Comparison of ENCODE assay signal across 8 cellular contexts in the genomic region with DNA sequence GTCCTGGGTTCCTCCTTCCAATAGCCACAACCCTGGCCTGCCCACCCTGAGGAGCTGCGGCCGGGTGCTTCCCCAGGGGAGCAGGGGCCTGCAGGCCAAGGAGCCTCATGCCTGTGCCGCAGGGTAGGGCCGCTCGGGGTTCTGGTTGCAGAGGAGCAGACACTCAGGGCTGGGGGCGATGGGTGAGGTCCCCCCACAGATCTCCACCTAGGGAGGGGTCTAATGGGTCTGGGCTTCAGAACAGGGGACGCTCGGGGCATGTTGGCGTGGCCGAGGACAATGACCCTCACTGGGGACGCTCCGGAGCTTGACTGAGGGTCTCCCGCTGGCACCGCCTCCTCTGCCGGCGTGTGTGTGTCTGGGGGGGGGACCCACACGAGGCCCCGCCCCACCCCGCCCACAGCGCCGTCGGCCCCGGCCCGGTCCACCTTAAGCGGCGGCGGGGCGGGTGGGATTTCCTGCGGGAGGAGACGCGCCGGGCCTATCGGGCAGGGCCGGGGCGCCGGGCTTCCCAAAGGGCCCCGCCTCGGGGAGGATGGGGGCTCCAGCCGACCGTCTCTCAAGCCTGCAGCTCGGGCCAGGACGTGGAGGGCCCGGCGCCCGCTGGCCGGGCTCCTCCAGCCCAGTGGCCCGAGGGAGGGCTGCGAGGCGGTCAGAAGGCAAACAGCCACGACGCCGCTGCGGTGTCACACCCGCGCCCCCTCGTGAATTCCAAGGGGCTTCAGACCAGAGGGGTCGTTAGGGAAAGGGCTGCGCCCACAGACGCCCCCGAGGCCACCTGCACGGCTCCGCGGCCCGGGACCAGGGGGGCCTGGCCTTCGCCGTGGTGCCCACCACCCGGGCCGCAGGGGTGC. TPM values are rescaled to one million over a fixed set of nuclear protein-coding genes. Genes with fewer than 3 reads are reported as not detected.
DNase-seq lines count a peak whose midpoint lies in the region; FAIRE-seq and TF ChIP-seq lines count a peak whose summit lies in the region.

No MANE protein-coding gene starts in this region.

- DNase-seq in ELR (ENCODE audit: low read depth), result peak; percentile 84
- peak; percentile 26 to 74 for DNase-seq in NCI-H446 (lab: John Stamatoyannopoulos, UW)
- peak; percentile 87 for DNase-seq in activated CD8-positive, alpha-beta memory T cell treated with anti-CD3 and anti-CD28 coated beads, Interleukin-2, amount 50 U/mL, for 48 hours
- DNase-seq in endothelial cell of umbilical vein (ENCODE audit: low read depth, low spot score), result peak; percentile 82
- peak; percentile 55 to 75 for DNase-seq in mesothelial cell of epicardium (ENCODE audit: low spot score in 2 of 2, unreplicated experiment in 2 of 2)
- peak; percentile 53 for DNase-seq in stimulated activated CD8-positive, alpha-beta memory T cell treated with anti-CD3 and anti-CD28 coated beads, Interleukin-15, amount 100 ng/mL, for 1 hour (ENCODE audit: low read depth)
- no peak for DNase-seq in NCI-H2196 treated with DMSO at 0.1 percent for 48 hours (lab: John Stamatoyannopoulos, UW; ENCODE audit: unreplicated experiment)

- H2AFZ ChIP-seq in endothelial cell of umbilical vein (ENCODE audit: low read depth, low read length), result peak overlapping the region; percentile 77

- peaks cover 6% of the 10 kb centered on the region for H3K36me3 Mint-ChIP-seq in mesothelial cell of epicardium

- H3K4me3 Mint-ChIP-seq in mesothelial cell of epicardium, result peak overlapping the region; percentile 64

- no peaks in the 10 kb centered on the region for H3K9me3 ChIP-seq in HEK293 (ENCODE audit: control insufficient read depth, insufficient read depth, low read depth, low read length)
- H3K9me3 ChIP-seq in endothelial cell of umbilical vein (replicated peaks; ENCODE audit: control insufficient read depth, insufficient read depth, low read length), result no peaks in the 10 kb centered on the region

- H4K20me1 ChIP-seq in endothelial cell of umbilical vein (replicated peaks; ENCODE audit: control insufficient read depth, extremely low read depth, insufficient read depth, low read length), result no peaks in the 10 kb centered on the region

- no peaks in the 10 kb centered on the region for H3K27me3 Mint-ChIP-seq in mesothelial cell of epicardium (ENCODE audit: low read depth)

- POLR2A ChIA-PET in HEK293 (lab: Yijun Ruan, JAX), result interaction anchor here (1.0 to 4.9 kb wide), 2 partner anchors 12 to 18 kb away, joined by 3 to 62 read pairs; a partner anchor contains a TSS
- POLR2A ChIA-PET in endothelial cell of umbilical vein (lab: Charles Lee), result no interaction called here

- peaks cover 0 to 36% of the 10 kb centered on the region in 2 experiments; a peak in 1 of 3 replicates for H3K36me3 ChIP-seq in HEK293 (ENCODE audit: control insufficient read depth in 2 of 2, insufficient read depth in 1 of 2, low read length in 2 of 2)
- H3K36me3 ChIP-seq in endothelial cell of umbilical vein (ENCODE audit: control insufficient read depth in 2 of 2, extremely low read depth in 1 of 2, insufficient read depth in 2 of 2, low read length in 2 of 2), result peaks cover 0 to 7% of the 10 kb centered on the region in 2 experiments

- peak overlapping the region; percentile 82 for H3K27ac ChIP-seq in HEK293 (ENCODE audit: extremely low read depth, low read depth, low read length)
- H3K27ac ChIP-seq in endothelial cell of umbilical vein (ENCODE audit: insufficient read depth, low read depth, low read length), result peak overlapping the region; percentile 46

- peak overlapping the region; percentile 42 for H3K9ac ChIP-seq in endothelial cell of umbilical vein (replicated peaks; ENCODE audit: extremely low read depth, insufficient read depth, low read length)

- no peak overlapping the region for H3K27ac Mint-ChIP-seq in mesothelial cell of epicardium

- H3K9me3 Mint-ChIP-seq in mesothelial cell of epicardium, result no peaks in the 10 kb centered on the region

- intact Hi-C loops in endothelial cell of umbilical vein (cut with micrococcal nuclease), result loop anchor here (1.0 kb wide), 1 partner anchor 154 kb away; no protein-coding TSS in a partner anchor

- BruUV-seq in endothelial cell of umbilical vein (replicated peaks; lab: Mats Ljungman, UMichigan), result no TSS peak

- H3K79me2 ChIP-seq in endothelial cell of umbilical vein (ENCODE audit: control insufficient read depth, insufficient read depth, low read length), result peaks cover 41% of the 10 kb centered on the region

- dilution Hi-C loops in endothelial cell of umbilical vein (cut with MboI; ENCODE audit: extremely low pct_ligation_motif_present, low sequenced_read_pairs), result no loop called here

- no peak for TF ChIP-seq POLR2A in endothelial cell of umbilical vein (IDR thresholded peaks at IDR 0.05; ENCODE audit: low read depth, low read length)

- TF ChIP-seq CTCF in HEK293 (tag by site-specific recombination; IDR thresholded peaks at IDR 0.05) (no peak), endothelial cell of umbilical vein (IDR thresholded peaks at IDR 0.05; ENCODE audit: extremely low read depth in 1 of 2, insufficient read depth in 1 of 2, low read depth in 1 of 2, low read length in 2 of 2) (no peak), mesothelial cell of epicardium (IDR thresholded peaks at IDR 0.05; ENCODE audit: unreplicated experiment) (no peak)

- peaks cover 11% of the 10 kb centered on the region for H3K4me1 Mint-ChIP-seq in mesothelial cell of epicardium

- CTCF ChIA-PET in HEK293 (lab: Yijun Ruan, JAX) (interaction anchor here (0.9 kb wide), 1 partner anchor 183 kb away, joined by 4 read pairs; no protein-coding TSS in a partner anchor), endothelial cell of umbilical vein (lab: Charles Lee) (interaction anchor here (0.7 to 2.1 kb wide), 3 partner anchors 11 to 401 kb away, joined by 4 to 6 read pairs (median 6); a partner anchor contains a TSS)

- H3K4me1 ChIP-seq in HEK293 (ENCODE audit: control insufficient read depth, insufficient read depth, low read length), result peaks cover 5% of the 10 kb centered on the region; the same call in 1 of the 2 replicates
- peaks cover 6% of the 10 kb centered on the region for H3K4me1 ChIP-seq in endothelial cell of umbilical vein (ENCODE audit: control insufficient read depth, extremely low read depth, insufficient read depth, low read length)

- peak; percentile 69 for FAIRE-seq in endothelial cell of umbilical vein (lab: Jason Lieb, UNC)

- no peaks in the 10 kb centered on the region for H3K27me3 ChIP-seq in endothelial cell of umbilical vein (ENCODE audit: control insufficient read depth in 2 of 2, insufficient read depth in 2 of 2, low read length in 2 of 2)

- peak overlapping the region; percentile 33 for H3K4me2 ChIP-seq in endothelial cell of umbilical vein (ENCODE audit: insufficient read depth, low read length)

- H3K9me1 ChIP-seq in endothelial cell of umbilical vein (replicated peaks; ENCODE audit: control insufficient read depth, extremely low read depth, insufficient read depth, low read length), result no peaks in the 10 kb centered on the region

- H3K4me3 ChIP-seq in HEK293 (ENCODE audit: low read depth, low read length) (peak overlapping the region; percentile 69), endothelial cell of umbilical vein (replicated peaks in 1 of 3; ENCODE audit: insufficient read depth in 1 of 3, low read depth in 1 of 3, low read length in 3 of 3) (peak overlapping the region; percentile 37 to 85 (median 46))

RNA-seq across cellular contexts. Expression of a gene that starts 0.6 kb away (rescaled TPM):
- total RNA-seq in endothelial cell of umbilical vein (128 and 131 TPM in 2 replicates), mesothelial cell of epicardium (82.4 to 86.2 TPM (median 82.4 TPM) in 3 replicates)
- 49.8 and 69.9 TPM in 2 replicates for polyA plus RNA-seq in endothelial cell of umbilical vein
- 28.2 and 45.1 TPM in 2 replicates for polyA plus RNA-seq in endothelial cell of umbilical vein (2011; cell fraction: cytosol; rRNA removed)
- 319 and 381 TPM in 2 replicates for polyA plus RNA-seq in endothelial cell of umbilical vein (2011; cell fraction: nucleus; rRNA removed)
- 56.8 and 68.2 TPM in 2 replicates for polyA plus RNA-seq in endothelial cell of umbilical vein (2012)
- 44.7 and 45.4 TPM in 2 replicates for polyA minus RNA-seq in endothelial cell of umbilical vein
- 9.1 TPM for polyA minus RNA-seq in endothelial cell of umbilical vein (2011; cell fraction: cytosol; rRNA and poly(A)+ RNA removed)
- polyA minus RNA-seq in endothelial cell of umbilical vein (2011; cell fraction: nucleus; rRNA and poly(A)+ RNA removed), result 46.8 and 55.0 TPM in 2 replicates

RNA-seq across cellular contexts. Expression of a gene that starts 13.9 kb away (rescaled TPM):
- 50.5 and 51.2 TPM in 2 replicates for total RNA-seq in endothelial cell of umbilical vein
- 61.9 and 73.2 TPM in 2 replicates for polyA plus RNA-seq in endothelial cell of umbilical vein
- 22.6 and 30.9 TPM in 2 replicates for polyA plus RNA-seq in endothelial cell of umbilical vein (2011; cell fraction: cytosol; rRNA removed)
- 236 and 254 TPM in 2 replicates for polyA plus RNA-seq in endothelial cell of umbilical vein (2011; cell fraction: nucleus; rRNA removed)
- 26.5 and 28.9 TPM in 2 replicates for polyA plus RNA-seq in endothelial cell of umbilical vein (2012)
- 39.2 and 46.6 TPM in 2 replicates for polyA minus RNA-seq in endothelial cell of umbilical vein
- polyA minus RNA-seq in endothelial cell of umbilical vein (2011; cell fraction: cytosol; rRNA and poly(A)+ RNA removed), result 42.8 TPM
- polyA minus RNA-seq in endothelial cell of umbilical vein (2011; cell fraction: nucleus; rRNA and poly(A)+ RNA removed), result 43.1 and 69.8 TPM in 2 replicates
- total RNA-seq in mesothelial cell of epicardium, result 68.7 to 78.1 TPM (median 76.0 TPM) in 3 replicates

RNA-seq across cellular contexts. Expression of a gene that starts 15.1 kb away (rescaled TPM):
- total RNA-seq in endothelial cell of umbilical vein (237 and 247 TPM in 2 replicates), mesothelial cell of epicardium (154 to 155 TPM (median 154 TPM) in 3 replicates)
- 144 and 228 TPM in 2 replicates for polyA plus RNA-seq in endothelial cell of umbilical vein
- 367 and 491 TPM in 2 replicates for polyA plus RNA-seq in endothelial cell of umbilical vein (2011; cell fraction: cytosol; rRNA removed)
- polyA plus RNA-seq in endothelial cell of umbilical vein (2011; cell fraction: nucleus; rRNA removed), result 232 and 275 TPM in 2 replicates
- polyA plus RNA-seq in endothelial cell of umbilical vein (2012), result 152 and 208 TPM in 2 replicates
- polyA minus RNA-seq in endothelial cell of umbilical vein, result 161 and 163 TPM in 2 replicates
- 170 TPM for polyA minus RNA-seq in endothelial cell of umbilical vein (2011; cell fraction: cytosol; rRNA and poly(A)+ RNA removed)
- polyA minus RNA-seq in endothelial cell of umbilical vein (2011; cell fraction: nucleus; rRNA and poly(A)+ RNA removed), result 36.4 and 38.4 TPM in 2 replicates

RNA-seq across cellular contexts. Expression of a gene that starts 19.9 kb away (rescaled TPM):
- total RNA-seq in endothelial cell of umbilical vein (9.4 and 11.6 TPM in 2 replicates), mesothelial cell of epicardium (not detected in 3 replicates)
- polyA plus RNA-seq in endothelial cell of umbilical vein, result 9.8 and 10.5 TPM in 2 replicates
- 2.9 and 5.7 TPM in 2 replicates for polyA plus RNA-seq in endothelial cell of umbilical vein (2011; cell fraction: cytosol; rRNA removed)
- 36.3 and 42.6 TPM in 2 replicates for polyA plus RNA-seq in endothelial cell of umbilical vein (2011; cell fraction: nucleus; rRNA removed)
- 5.0 and 8.4 TPM in 2 replicates for polyA plus RNA-seq in endothelial cell of umbilical vein (2012)
- polyA minus RNA-seq in endothelial cell of umbilical vein, result 2.0 and 6.2 TPM in 2 replicates
- not detected for polyA minus RNA-seq in endothelial cell of umbilical vein (2011; cell fraction: cytosol; rRNA and poly(A)+ RNA removed)
- polyA minus RNA-seq in endothelial cell of umbilical vein (2011; cell fraction: nucleus; rRNA and poly(A)+ RNA removed), result 3.1 and 4.8 TPM in 2 replicates

RNA-seq across cellular contexts. Expression of a gene that starts 50.9 kb away (rescaled TPM):
- total RNA-seq in endothelial cell of umbilical vein (64.2 and 69.7 TPM in 2 replicates), mesothelial cell of epicardium (69.4 to 72.3 TPM (median 71.5 TPM) in 3 replicates)
- polyA plus RNA-seq in endothelial cell of umbilical vein, result 30.7 and 32.7 TPM in 2 replicates
- 19.3 and 20.7 TPM in 2 replicates for polyA plus RNA-seq in endothelial cell of umbilical vein (2011; cell fraction: cytosol; rRNA removed)
- polyA plus RNA-seq in endothelial cell of umbilical vein (2011; cell fraction: nucleus; rRNA removed), result 204 and 207 TPM in 2 replicates
- 23.8 and 25.5 TPM in 2 replicates for polyA plus RNA-seq in endothelial cell of umbilical vein (2012)
- 46.3 and 55.3 TPM in 2 replicates for polyA minus RNA-seq in endothelial cell of umbilical vein
- polyA minus RNA-seq in endothelial cell of umbilical vein (2011; cell fraction: cytosol; rRNA and poly(A)+ RNA removed), result 13.1 TPM
- 69.8 and 77.2 TPM in 2 replicates for polyA minus RNA-seq in endothelial cell of umbilical vein (2011; cell fraction: nucleus; rRNA and poly(A)+ RNA removed)
